ENCODE assay signal across 1 cellular context in genomic region chr17:920190-920589, GRCh38.
TF ChIP-seq lines count a peak whose summit lies in the region.

No MANE protein-coding gene starts in this region.

TF ChIP-seq in WTC11, 78 proteins besides CTCF, POLR2A, EP300 and RAD21 (continued from another document):
- TF ChIP-seq ZNF425 (CRISPR knock-in tag; conservative IDR thresholded peaks at IDR 0.05) (no peak), CBFB (CRISPR knock-in tag; IDR thresholded peaks at IDR 0.05; ENCODE audit: low read depth) (no peak), ZBTB21 (CRISPR knock-in tag; IDR thresholded peaks at IDR 0.05; ENCODE audit: borderline replicate concordance) (no peak), MLX (CRISPR knock-in tag; IDR thresholded peaks at IDR 0.05) (no peak), E2F4 (CRISPR knock-in tag; IDR thresholded peaks at IDR 0.05; ENCODE audit: borderline replicate concordance, low read depth) (no peak), TCF7 (CRISPR knock-in tag; IDR thresholded peaks at IDR 0.05; ENCODE audit: low read depth) (no peak), E2F5 (CRISPR knock-in tag; IDR thresholded peaks at IDR 0.05) (no peak), GABPB1 (CRISPR knock-in tag; IDR thresholded peaks at IDR 0.05) (no peak), MAX (CRISPR knock-in tag; IDR thresholded peaks at IDR 0.05) (no peak), ZNF121 (CRISPR knock-in tag; IDR thresholded peaks at IDR 0.05) (no peak), TEAD1 (CRISPR knock-in tag; IDR thresholded peaks at IDR 0.05) (no peak), RELA (CRISPR knock-in tag; IDR thresholded peaks at IDR 0.05; ENCODE audit: borderline replicate concordance) (no peak), SP1 (CRISPR knock-in tag; conservative IDR thresholded peaks at IDR 0.05) (no peak), JUN (CRISPR knock-in tag; IDR thresholded peaks at IDR 0.05) (no peak), PRDM15 (CRISPR knock-in tag; IDR thresholded peaks at IDR 0.05) (no peak), ZNF281 (CRISPR knock-in tag; IDR thresholded peaks at IDR 0.05) (no peak)
TF ChIP-seq in WTC11: peak in this region for 0.
